ENCODE assay signal across 28 cellular contexts in genomic region chr14:105251920-105252319, GRCh38.
"Had no signal": no experiment of that assay in that cellular context is flagged by ENCODE, and none has a peak within 500 bp of the region (broad histone marks: within the 10 kb centered on the region; RNA-seq: fewer than 3 reads in every experiment).

No MANE protein-coding gene starts in this region.

- H3K4me3 ChIP-seq: breast epithelium, esophagus squamous epithelium, heart right ventricle, lower lobe of right lung, neural progenitor cell, skin epidermis, uterus had no signal

- H3K9me3 ChIP-seq: breast epithelium, esophagus squamous epithelium, heart right ventricle, lower lobe of right lung, uterus had no signal

- H3K9ac ChIP-seq: neural progenitor cell had no signal

- FAIRE-seq: endometrium had no signal

- H3K27me3 Mint-ChIP-seq: stimulated activated naive CD8-positive, alpha-beta T cell treated with anti-CD3 and anti-CD28 coated beads, Interleukin-15, Interleukin-2, amounts not matched to agents 100 ng/mL and 50 ng/mL, for 24 hours; type B pancreatic cell had no signal

- H3K36me3 ChIP-seq: breast epithelium, neural progenitor cell, uterus had no signal

- H3K27ac Mint-ChIP-seq: activated T-cell treated with anti-CD3 and anti-CD28 coated beads, Interleukin-2, amount 50 U/mL, for 72 hours; stimulated activated naive CD8-positive, alpha-beta T cell treated with anti-CD3 and anti-CD28 coated beads, Interleukin-15, Interleukin-2, amounts not matched to agents 100 ng/mL and 50 ng/mL, for 24 hours had no signal

- H3K27me3 ChIP-seq: breast epithelium, esophagus squamous epithelium, heart right ventricle, uterus had no signal

- H2AFZ ChIP-seq: neural progenitor cell had no signal

- H3K9me3 Mint-ChIP-seq: activated naive CD4-positive, alpha-beta T cell treated with anti-CD3 and anti-CD28 coated beads, Interleukin-2, amount 50 U/mL, for 72 hours; activated T-cell treated with anti-CD3 and anti-CD28 coated beads, Interleukin-2, amount 50 U/mL, for 72 hours; natural killer cell; neural progenitor cell; stimulated activated effector memory CD8-positive, alpha-beta T cell treated with anti-CD3 and anti-CD28 coated beads, Interleukin-12 subunit alpha, Interleukin-12 subunit beta, amount 100 ng/mL, for 72 hours; stimulated activated naive CD8-positive, alpha-beta T cell treated with anti-CD3 and anti-CD28 coated beads, Interleukin-15, Interleukin-2, amounts not matched to agents 100 ng/mL and 50 ng/mL, for 24 hours; type B pancreatic cell had no signal

- H3K27ac ChIP-seq: breast epithelium, epithelial cell of prostate, esophagus squamous epithelium, heart right ventricle, lower lobe of right lung, neural progenitor cell, skin epidermis, uterus had no signal

- H3K4me3 Mint-ChIP-seq: activated T-cell treated with anti-CD3 and anti-CD28 coated beads, Interleukin-2, amount 50 U/mL, for 72 hours; natural killer cell; neural progenitor cell; stimulated activated effector memory CD8-positive, alpha-beta T cell treated with anti-CD3 and anti-CD28 coated beads, Interleukin-12 subunit alpha, Interleukin-12 subunit beta, amount 100 ng/mL, for 72 hours; stimulated activated naive CD8-positive, alpha-beta T cell treated with anti-CD3 and anti-CD28 coated beads, Interleukin-15, Interleukin-2, amounts not matched to agents 100 ng/mL and 50 ng/mL, for 24 hours; type B pancreatic cell had no signal

- DNase-seq: activated CD4-positive, alpha-beta T cell treated with anti-CD3 and anti-CD28 coated beads for 4 hours; activated CD4-positive, alpha-beta T cell treated with anti-CD3 and anti-CD28 coated beads, Interleukin-2, amount 50 U/mL, for 4 hours; activated naive CD4-positive, alpha-beta T cell; activated T-cell treated with anti-CD3 and anti-CD28 coated beads, Interleukin-2, amount 50 U/mL, for 72 hours; central memory CD4-positive, alpha-beta T cell; esophagus squamous epithelium; foreskin melanocyte; heart right ventricle; kidney glomerular epithelial cell; mesendoderm; natural killer cell; occipital lobe; stimulated activated CD4-positive, alpha-beta T cell treated with anti-CD3 and anti-CD28 coated beads, Interleukin-12 subunit alpha, Interleukin-12 subunit beta, amount 100 ng/mL, for 4 hours; stimulated activated CD4-positive, alpha-beta T cell treated with anti-CD3 and anti-CD28 coated beads, Interleukin-4, amount 100 ng/mL, for 1 hour; T-helper 1 cell; uterus had no signal

- H3K4me2 ChIP-seq: neural progenitor cell had no signal

- H3K36me3 Mint-ChIP-seq: natural killer cell, type B pancreatic cell had no signal

- ATAC-seq: activated naive CD4-positive, alpha-beta T cell treated with anti-CD3 and anti-CD28 coated beads, Interleukin-2, amount 50 U/mL, for 72 hours; activated T-cell treated with anti-CD3 and anti-CD28 coated beads, Interleukin-2, amount 50 U/mL, for 72 hours; heart right ventricle; left lobe of liver; lower lobe of right lung; natural killer cell; sciatic nerve; stimulated activated effector memory CD8-positive, alpha-beta T cell treated with anti-CD3 and anti-CD28 coated beads, Interleukin-12 subunit alpha, Interleukin-12 subunit beta, amount 100 ng/mL, for 72 hours had no signal

- H3K4me1 ChIP-seq: uterus had no signal
